ENCODE assay signal across 17 cellular contexts in genomic region chr20:48605364-48606116, GRCh38.
DNase-seq lines count a peak whose midpoint lies in the region; ATAC-seq and TF ChIP-seq lines count a peak whose summit lies in the region.
"Had no signal": no experiment of that assay in that cellular context is flagged by ENCODE, and none has a peak within 500 bp of the region (broad histone marks: within the 10 kb centered on the region; RNA-seq: fewer than 3 reads in every experiment).

No MANE protein-coding gene starts in this region.

- no peak for TF ChIP-seq EP300 in suprapubic skin (IDR thresholded peaks at IDR 0.05)

- no peak for TF ChIP-seq POLR2A in Peyer's patch (IDR thresholded peaks at IDR 0.05)
- no peak for TF ChIP-seq POLR2A in right lobe of liver (IDR thresholded peaks at IDR 0.05)
- TF ChIP-seq POLR2A in suprapubic skin (IDR thresholded peaks at IDR 0.05) = no peak

- H3K9me3 ChIP-seq in Peyer's patch = no peaks in the 10 kb centered on the region
- H3K9me3 ChIP-seq in right lobe of liver = no peaks in the 10 kb centered on the region
- no peaks in the 10 kb centered on the region for H3K9me3 ChIP-seq in suprapubic skin
- H3K9me3 ChIP-seq in MM.1S (replicated peaks; ENCODE audit: insufficient read depth, low read length) = no peaks in the 10 kb centered on the region

- H3K36me3 Mint-ChIP-seq in activated naive CD4-positive, alpha-beta T cell treated with anti-CD3 and anti-CD28 coated beads, Interleukin-2, amount 10 ng/mL, durations not matched to agents 7 days and 5 days = no peaks in the 10 kb centered on the region
- no peaks in the 10 kb centered on the region for H3K36me3 Mint-ChIP-seq in activated naive CD4-positive, alpha-beta T cell treated with anti-CD3 and anti-CD28 coated beads for 36 hours (ENCODE audit: low read depth)

- intact Hi-C loops in activated naive CD4-positive, alpha-beta T cell treated with anti-CD3 and anti-CD28 coated beads for 36 hours (cut with micrococcal nuclease) = no loop called here
- intact Hi-C loops in right lobe of liver (cut with DNase I) = no loop called here

- no peaks in the 10 kb centered on the region for H3K4me1 Mint-ChIP-seq in activated naive CD4-positive, alpha-beta T cell treated with anti-CD3 and anti-CD28 coated beads, Interleukin-2, amount 10 ng/mL, durations not matched to agents 7 days and 5 days
- peaks cover 10% of the 10 kb centered on the region for H3K4me1 Mint-ChIP-seq in activated naive CD4-positive, alpha-beta T cell treated with anti-CD3 and anti-CD28 coated beads for 36 hours (ENCODE audit: low read depth)

- H3K36me3 ChIP-seq in Peyer's patch (no peaks in the 10 kb centered on the region), right lobe of liver (no peaks in the 10 kb centered on the region), suprapubic skin (no peaks in the 10 kb centered on the region), MM.1S (replicated peaks; ENCODE audit: insufficient read depth, low read length) (no peaks in the 10 kb centered on the region)

- no peak overlapping the region for H3K4me3 ChIP-seq in Peyer's patch
- no peak overlapping the region for H3K4me3 ChIP-seq in right lobe of liver
- H3K4me3 ChIP-seq in suprapubic skin = no peak overlapping the region
- no peak overlapping the region for H3K4me3 ChIP-seq in MM.1S (ENCODE audit: low read length)

- no peak overlapping the region for H2AFZ ChIP-seq in MM.1S (ENCODE audit: low read length)

- no peak overlapping the region for H3K9ac ChIP-seq in MM.1S (ENCODE audit: low read length)

- H4K20me1 ChIP-seq in MM.1S (ENCODE audit: insufficient read depth, low read length) = no peaks in the 10 kb centered on the region

- peak; percentile 9 for DNase-seq in activated naive CD4-positive, alpha-beta T cell treated with anti-CD3 and anti-CD28 coated beads, Interleukin-2, amount 10 ng/mL, durations not matched to agents 7 days and 5 days
- DNase-seq in activated naive CD4-positive, alpha-beta T cell treated with anti-CD3 and anti-CD28 coated beads for 36 hours = no peak
- DNase-seq in Peyer's patch (peak; percentile 6 to 23 (median 10)), right lobe of liver (peak; percentile 5 to 37 (median 31)), suprapubic skin (ENCODE audit: low spot score in 2 of 2) (peak; percentile 44 to 51), KBM-7 (no peak), MM.1S (no peak)
- DNase-seq: GOT3, KG1, NCI-H1048, NCI-H1436 treated with DMSO at 0.1 percent for 48 hours, NCI-H2081 treated with DMSO at 0.1 percent for 48 hours, NCI-H510A treated with DMSO at 0.1 percent for 48 hours, Right ventricle myocardium superior had no signal

- in situ Hi-C loops in KBM-7 (cut with MboI; ENCODE audit: low pct_unique_long_range_greater_than_20kb, low sequenced_read_pairs) = no loop called here

- H3K4me3 Mint-ChIP-seq in activated naive CD4-positive, alpha-beta T cell treated with anti-CD3 and anti-CD28 coated beads, Interleukin-2, amount 10 ng/mL, durations not matched to agents 7 days and 5 days = no peak overlapping the region
- H3K4me3 Mint-ChIP-seq in activated naive CD4-positive, alpha-beta T cell treated with anti-CD3 and anti-CD28 coated beads for 36 hours = no peak overlapping the region

- no peaks in the 10 kb centered on the region for H3K9me3 Mint-ChIP-seq in activated naive CD4-positive, alpha-beta T cell treated with anti-CD3 and anti-CD28 coated beads, Interleukin-2, amount 10 ng/mL, durations not matched to agents 7 days and 5 days
- no peaks in the 10 kb centered on the region for H3K9me3 Mint-ChIP-seq in activated naive CD4-positive, alpha-beta T cell treated with anti-CD3 and anti-CD28 coated beads for 36 hours

- H3K27ac ChIP-seq in Peyer's patch (no peak overlapping the region), right lobe of liver (no peak overlapping the region), suprapubic skin (no peak overlapping the region), MM.1S (ENCODE audit: low read length) (no peak overlapping the region)
- H3K27ac ChIP-seq: C4-2B had no signal

- no peaks in the 10 kb centered on the region for H3K79me2 ChIP-seq in MM.1S (ENCODE audit: low read length)

- no peak for ATAC-seq in right lobe of liver
- ATAC-seq in HG03139 (IDR thresholded peaks at IDR 0.05; ENCODE audit: unreplicated experiment) = no peak
- ATAC-seq: Panc1 had no signal

- TF ChIP-seq CTCF in Peyer's patch (IDR thresholded peaks at IDR 0.05) (no peak), right lobe of liver (IDR thresholded peaks at IDR 0.05) (no peak), suprapubic skin (IDR thresholded peaks at IDR 0.05) (no peak), MM.1S (IDR thresholded peaks at IDR 0.05; ENCODE audit: low read length) (no peak)

- H3K4me1 ChIP-seq in Peyer's patch (no peaks in the 10 kb centered on the region), right lobe of liver (no peaks in the 10 kb centered on the region), suprapubic skin (no peaks in the 10 kb centered on the region), MM.1S (ENCODE audit: low read length) (peaks cover 20% of the 10 kb centered on the region)

- no peak overlapping the region for H3K27ac Mint-ChIP-seq in activated naive CD4-positive, alpha-beta T cell treated with anti-CD3 and anti-CD28 coated beads, Interleukin-2, amount 10 ng/mL, durations not matched to agents 7 days and 5 days
- no peak overlapping the region for H3K27ac Mint-ChIP-seq in activated naive CD4-positive, alpha-beta T cell treated with anti-CD3 and anti-CD28 coated beads for 36 hours

- H3K9me2 ChIP-seq in MM.1S (replicated peaks; ENCODE audit: insufficient read depth, low read length) = no peaks in the 10 kb centered on the region

- CTCF ChIA-PET in activated naive CD4-positive, alpha-beta T cell treated with anti-CD3 and anti-CD28 coated beads, Interleukin-2, amount 10 ng/mL, durations not matched to agents 7 days and 5 days (lab: Charles Lee) = no interaction called here
- CTCF ChIA-PET in activated naive CD4-positive, alpha-beta T cell treated with anti-CD3 and anti-CD28 coated beads for 36 hours (lab: Charles Lee) = no interaction called here

- H3K27me3 ChIP-seq in Peyer's patch (no peaks in the 10 kb centered on the region), right lobe of liver (no peaks in the 10 kb centered on the region), suprapubic skin (peaks cover 12% of the 10 kb centered on the region), MM.1S (replicated peaks; ENCODE audit: insufficient read depth, low read length) (no peaks in the 10 kb centered on the region)

- H3K4me2 ChIP-seq in MM.1S (ENCODE audit: low read depth, low read length) = no peak overlapping the region

- WGBS in right lobe of liver (ENCODE audit: insufficient coverage, low coverage, low lambda C conversion rate, missing lambda C conversion rate) = 54% methylated on average over 9 of the region's 15 CpGs
- 57% methylated on average over 13 of the region's 15 CpGs for WGBS in suprapubic skin

- peaks cover 5% of the 10 kb centered on the region for H3F3A ChIP-seq in MM.1S (ENCODE audit: insufficient read depth, low read length)

- H3K27me3 Mint-ChIP-seq in activated naive CD4-positive, alpha-beta T cell treated with anti-CD3 and anti-CD28 coated beads, Interleukin-2, amount 10 ng/mL, durations not matched to agents 7 days and 5 days = peaks cover 21% of the 10 kb centered on the region
- H3K27me3 Mint-ChIP-seq in activated naive CD4-positive, alpha-beta T cell treated with anti-CD3 and anti-CD28 coated beads for 36 hours (ENCODE audit: low read depth) = no peaks in the 10 kb centered on the region

Comparison
In these comparisons a context has a peak if more than half of its experiments do, and no peak if none do; other contexts are left out.
1. DNase-seq: peak in activated naive CD4-positive, alpha-beta T cell treated with anti-CD3 and anti-CD28 coated beads, Interleukin-2, amount 10 ng/mL, durations not matched to agents 7 days and 5 days (single experiment), Peyer's patch (3 of 3), right lobe of liver (3 of 3) and suprapubic skin (2 of 2); none in activated naive CD4-positive, alpha-beta T cell treated with anti-CD3 and anti-CD28 coated beads for 36 hours (single experiment), KBM-7 (single experiment) and MM.1S (single experiment).